Comparison of ENCODE assay signal across 8 cellular contexts in the genomic region with DNA sequence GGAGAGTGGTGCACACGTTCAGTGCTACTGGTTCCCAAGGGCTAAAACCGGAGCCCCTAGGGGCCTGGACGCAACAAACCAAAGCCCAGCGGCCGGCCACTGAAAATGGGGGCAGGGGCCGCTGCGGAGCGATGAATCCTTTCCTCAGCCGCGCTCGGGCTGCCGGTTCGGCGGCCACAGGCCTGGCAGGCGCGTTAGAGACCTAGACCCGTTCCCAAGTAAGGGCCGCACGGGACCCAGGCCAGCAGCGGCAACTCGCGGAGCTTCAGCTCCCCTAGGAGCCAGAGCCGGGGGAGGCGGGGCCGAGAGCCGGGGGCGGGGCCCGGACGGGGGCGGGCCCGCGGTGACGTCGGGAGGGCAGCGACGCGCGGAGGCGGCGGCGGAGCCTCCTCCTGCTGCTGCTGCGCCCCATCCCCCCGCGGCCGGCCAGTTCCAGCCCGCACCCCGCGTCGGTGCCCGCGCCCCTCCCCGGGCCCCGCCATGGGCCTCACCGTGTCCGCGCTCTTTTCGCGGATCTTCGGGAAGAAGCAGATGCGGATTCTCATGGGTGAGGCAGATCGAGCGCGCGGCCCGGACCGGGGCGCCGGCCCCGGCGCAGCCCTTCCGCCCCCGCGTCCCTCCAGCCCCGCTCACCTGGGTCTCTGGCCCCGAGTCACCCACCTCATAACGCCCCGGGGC. TPM values are rescaled to one million over a fixed set of nuclear protein-coding genes. Genes with fewer than 3 reads are reported as not detected.
DNase-seq lines count a peak whose midpoint lies in the region; ATAC-seq and TF ChIP-seq lines count a peak whose summit lies in the region.

A gene (plus strand): TSS at position 393 of the 678 bp plus-strand sequence. CDS start 88 bp downstream, at position 481.

- H3K36me3 Mint-ChIP-seq in mesothelial cell of epicardium, result peaks cover 20% of the 10 kb centered on the region

- H3K36me3 ChIP-seq in NT2/D1 (ENCODE audit: insufficient read depth, insufficient read length, low read length), result peaks cover 34% of the 10 kb centered on the region

- peaks cover 24% of the 10 kb centered on the region for H3K27me3 ChIP-seq in NT2/D1 (ENCODE audit: insufficient read depth, insufficient read length)

- DNase-seq in COLO668 (lab: John Stamatoyannopoulos, UW; ENCODE audit: unreplicated experiment) (peak; percentile 89), HT-29 (ENCODE audit: low spot score) (peak; percentile 87), NT2/D1 (ENCODE audit: low read depth, low spot score) (peak; percentile 70), mesothelial cell of epicardium (ENCODE audit: low spot score in 2 of 2, unreplicated experiment in 2 of 2) (peak; percentile 87 to 93)
- DNase-seq in activated CD8-positive, alpha-beta memory T cell treated with anti-CD3 and anti-CD28 coated beads, Interleukin-2, amount 50 U/mL, for 24 hours (ENCODE audit: extremely low read depth), result peak; percentile 59
- DNase-seq in stimulated activated CD8-positive, alpha-beta memory T cell treated with anti-CD3 and anti-CD28 coated beads, Interleukin-15, amount 100 ng/mL, for 48 hours (ENCODE audit: low read depth in 2 of 2), result peak; percentile 80 to 84

- H3K9ac ChIP-seq in NT2/D1 (ENCODE audit: insufficient read length, low read depth), result peak within 1 kb of the TSS; percentile 82

- TF ChIP-seq CTCF in mesothelial cell of epicardium (IDR thresholded peaks at IDR 0.05; ENCODE audit: unreplicated experiment), result no peak

- H3K4me1 Mint-ChIP-seq in mesothelial cell of epicardium, result peaks cover 39% of the 10 kb centered on the region

- H3K4me3 ChIP-seq in NT2/D1 (ENCODE audit: insufficient read length, low read depth), result peak within 1 kb of the TSS; percentile 75

- peak; percentile 44 for ATAC-seq in GM19468 (IDR thresholded peaks at IDR 0.05; ENCODE audit: extremely low read depth, unreplicated experiment)

- peak within 1 kb of the TSS; percentile 98 for H3K27ac Mint-ChIP-seq in mesothelial cell of epicardium

- H3K4me1 ChIP-seq in NT2/D1 (ENCODE audit: insufficient read depth, insufficient read length), result peaks cover 2% of the 10 kb centered on the region

- H3K4me3 Mint-ChIP-seq in mesothelial cell of epicardium, result peak within 1 kb of the TSS; percentile 99

- H3K9me3 Mint-ChIP-seq in mesothelial cell of epicardium, result no peaks in the 10 kb centered on the region

- peaks cover 6% of the 10 kb centered on the region; the same call in 1 of the 2 replicates for H3K9me3 ChIP-seq in NT2/D1 (ENCODE audit: insufficient read depth, low read length)

- in situ Hi-C loops in endometrial microvascular endothelial cells (cut with HindIII; ENCODE audit: inconsistent ontology term, low pct_unique_long_range_greater_than_20kb, low sequenced_read_pairs), result no loop called here

- H3K27me3 Mint-ChIP-seq in mesothelial cell of epicardium (ENCODE audit: low read depth), result no peaks in the 10 kb centered on the region

RNA-seq across cellular contexts. Expression of the gene that starts here (rescaled TPM):
- total RNA-seq in HT-29 (2014; rRNA removed; shearing (Covaris generic)), result 349 and 366 TPM in 2 replicates
- total RNA-seq in endometrial microvascular endothelial cells (ENCODE audit: inconsistent ontology term), result 218 TPM
- total RNA-seq in mesothelial cell of epicardium, result 165 to 171 TPM (median 168 TPM) in 3 replicates

Comparison
In these comparisons a context has a peak if more than half of its experiments do, and no peak if none do; other contexts are left out.
1. Peak in every context shown above with its lines: DNase-seq, ATAC-seq and H3K4me3 ChIP-seq.